Comparison of ENCODE assay signal across 16 cellular contexts in genomic region chr3:58129041-58129440, GRCh38.
"Had no signal": no experiment of that assay in that cellular context is flagged by ENCODE, and none has a peak within 500 bp of the region (broad histone marks: within the 10 kb centered on the region; RNA-seq: fewer than 3 reads in every experiment).

No MANE protein-coding gene starts in this region.

- H3K27me3 Mint-ChIP-seq: activated CD4-positive, alpha-beta T cell treated with anti-CD3 and anti-CD28 coated beads, Interleukin-2, amount 10 ng/mL, durations not matched to agents 24 days and 14 days; activated naive CD4-positive, alpha-beta T cell treated with anti-CD3 and anti-CD28 coated beads, Interleukin-2, amount 50 U/mL, for 24 hours; brain; dendritic cell treated with granulocyte-macrophage colony-stimulating factor and Interleukin-4, amounts not matched to agents 40 ng/mL and 50 ng/mL, for 4 days; effector memory CD8-positive, alpha-beta T cell; stimulated activated memory B cell treated with anti-CD40 and anti-IgM and Interleukin-4, amounts not matched to agents 10 μg/mL and 1 μg/mL and 100 μg/mL, for 72 hours; T-cell had no signal

- DNase-seq: activated CD4-positive, alpha-beta T cell treated with anti-CD3 and anti-CD28 coated beads, Interleukin-2, amount 10 ng/mL, durations not matched to agents 24 days and 14 days; activated T-cell treated with anti-CD3 and anti-CD28 coated beads, Interleukin-2, amount 50 U/mL, for 1 hour; cerebellar nuclear complex; effector memory CD8-positive, alpha-beta T cell; erythroblast; hippocampal formation; kidney glomerular epithelial cell; pancreas; retina; T-cell; T1000; trophoblast cell had no signal

- H3K27ac ChIP-seq: pancreas had no signal

- H3K4me3 ChIP-seq: pancreas had no signal

- ATAC-seq: effector memory CD8-positive, alpha-beta T cell; stimulated activated memory B cell treated with anti-CD40 and anti-IgM and Interleukin-4, amounts not matched to agents 10 μg/mL and 1 μg/mL and 100 μg/mL, for 72 hours; T-cell had no signal

- H3K4me1 ChIP-seq: pancreas had no signal

- H3K4me3 Mint-ChIP-seq: activated CD4-positive, alpha-beta T cell treated with anti-CD3 and anti-CD28 coated beads, Interleukin-2, amount 10 ng/mL, durations not matched to agents 24 days and 14 days; activated naive CD4-positive, alpha-beta T cell treated with anti-CD3 and anti-CD28 coated beads, Interleukin-2, amount 50 U/mL, for 24 hours; brain; dendritic cell treated with granulocyte-macrophage colony-stimulating factor and Interleukin-4, amounts not matched to agents 40 ng/mL and 50 ng/mL, for 4 days; effector memory CD8-positive, alpha-beta T cell; stimulated activated memory B cell treated with anti-CD40 and anti-IgM and Interleukin-4, amounts not matched to agents 10 μg/mL and 1 μg/mL and 100 μg/mL, for 72 hours; T-cell had no signal

- H3K4me1 Mint-ChIP-seq: activated naive CD4-positive, alpha-beta T cell treated with anti-CD3 and anti-CD28 coated beads, Interleukin-2, amount 50 U/mL, for 24 hours; brain; stimulated activated memory B cell treated with anti-CD40 and anti-IgM and Interleukin-4, amounts not matched to agents 10 μg/mL and 1 μg/mL and 100 μg/mL, for 72 hours had no signal

- H3K9me3 ChIP-seq: pancreas had no signal

- H3K27me3 ChIP-seq: pancreas had no signal

- H3K27ac Mint-ChIP-seq: activated CD4-positive, alpha-beta T cell treated with anti-CD3 and anti-CD28 coated beads, Interleukin-2, amount 10 ng/mL, durations not matched to agents 24 days and 14 days; brain; dendritic cell treated with granulocyte-macrophage colony-stimulating factor and Interleukin-4, amounts not matched to agents 40 ng/mL and 50 ng/mL, for 4 days; effector memory CD8-positive, alpha-beta T cell; stimulated activated memory B cell treated with anti-CD40 and anti-IgM and Interleukin-4, amounts not matched to agents 10 μg/mL and 1 μg/mL and 100 μg/mL, for 72 hours; T-cell had no signal

- H3K9me3 Mint-ChIP-seq: activated naive CD4-positive, alpha-beta T cell treated with anti-CD3 and anti-CD28 coated beads, Interleukin-2, amount 50 U/mL, for 24 hours; dendritic cell treated with granulocyte-macrophage colony-stimulating factor and Interleukin-4, amounts not matched to agents 40 ng/mL and 50 ng/mL, for 4 days; effector memory CD8-positive, alpha-beta T cell; T-cell had no signal
